Comparison of ENCODE assay signal across 7 cellular contexts in the genomic region with DNA sequence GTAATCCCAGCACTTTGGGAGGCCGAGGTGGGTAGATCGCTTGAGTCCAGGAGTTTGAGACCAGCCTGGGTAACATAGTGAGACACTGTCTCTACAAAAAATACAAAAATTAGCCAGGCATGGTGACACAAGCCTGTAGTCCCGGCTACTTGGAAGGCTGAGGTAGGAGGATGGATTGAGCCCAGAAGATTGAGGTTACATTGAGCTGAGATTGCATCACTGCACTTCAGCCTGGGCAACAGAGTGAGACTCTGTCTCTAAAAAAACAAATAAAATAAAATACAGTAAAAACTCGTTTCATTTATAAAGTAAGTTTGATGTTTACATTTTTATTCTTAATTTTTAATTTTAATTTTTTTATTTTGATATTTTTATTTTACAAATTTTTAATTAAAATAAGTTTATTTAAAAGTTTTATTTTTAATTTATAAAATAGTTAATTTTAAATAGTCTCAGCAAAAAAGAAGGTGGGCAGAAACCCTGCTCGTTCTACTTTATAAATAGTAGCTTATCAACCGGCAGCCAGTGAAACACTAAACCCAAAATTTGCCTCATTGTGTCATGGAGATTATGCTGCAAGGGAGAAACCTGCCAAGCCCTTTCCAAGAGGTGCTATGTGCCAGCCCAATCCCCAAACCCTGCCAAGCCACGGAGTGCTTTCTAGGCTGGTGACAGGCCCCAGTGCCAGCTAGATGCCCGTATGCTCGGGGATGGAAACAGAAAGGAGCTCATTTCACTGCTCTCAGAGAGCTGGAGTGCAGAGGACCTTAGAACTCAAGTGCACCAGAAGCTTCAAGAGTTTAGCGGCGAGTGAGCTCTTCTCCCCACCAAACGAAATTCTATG. TPM values are rescaled to one million over a fixed set of nuclear protein-coding genes. Genes with fewer than 3 reads are reported as not detected.
DNase-seq lines count a peak whose midpoint lies in the region; ATAC-seq, FAIRE-seq and TF ChIP-seq lines count a peak whose summit lies in the region.

No MANE protein-coding gene starts in this region.

- no peak overlapping the region for H3K27ac Mint-ChIP-seq in HFFc6

- peaks cover 89% of the 10 kb centered on the region for H3K4me1 Mint-ChIP-seq in activated T-cell treated with anti-CD3 and anti-CD28 coated beads, Interleukin-2, amount 50 U/mL, for 4 hours (ENCODE audit: low read depth)
- H3K4me1 Mint-ChIP-seq in HFFc6 (ENCODE audit: low read depth) = peaks cover 23% of the 10 kb centered on the region

- peak; percentile 52 to 64 for ATAC-seq in activated T-cell treated with anti-CD3 and anti-CD28 coated beads, Interleukin-2, amount 50 U/mL, for 4 hours

- intact Hi-C loops in kidney (cut with DNase I) = no loop called here

- DNase-seq in NCI-H1092 treated with DMSO at 0.1 percent for 48 hours (lab: John Stamatoyannopoulos, UW) (peak; percentile 91), kidney (no peak), superior temporal gyrus (ENCODE audit: extremely low spot score) (peak; percentile 87), ecto neural progenitor cell (ENCODE audit: low spot score) (no peak), HFFc6 (no peak), iPS-NIHi11 (ENCODE audit: low spot score) (no peak)
- peak; percentile 19 for DNase-seq in activated T-cell treated with anti-CD3 and anti-CD28 coated beads, Interleukin-2, amount 50 U/mL, for 4 hours

- no peaks in the 10 kb centered on the region for H3K9me3 Mint-ChIP-seq in activated T-cell treated with anti-CD3 and anti-CD28 coated beads, Interleukin-2, amount 50 U/mL, for 4 hours
- H3K9me3 Mint-ChIP-seq in HFFc6 = no peaks in the 10 kb centered on the region

- peaks cover 11% of the 10 kb centered on the region for H3K36me3 Mint-ChIP-seq in activated T-cell treated with anti-CD3 and anti-CD28 coated beads, Interleukin-2, amount 50 U/mL, for 4 hours (ENCODE audit: insufficient read depth)
- H3K36me3 Mint-ChIP-seq in HFFc6 (ENCODE audit: low read depth) = no peaks in the 10 kb centered on the region

- H3K4me1 ChIP-seq in kidney (ENCODE audit: control insufficient read depth in 1 of 2, insufficient read depth in 1 of 2, low read depth in 1 of 2, low read length in 2 of 2) = peaks cover 0 to 3% of the 10 kb centered on the region in 2 donors

- TF ChIP-seq CTCF in kidney (IDR thresholded peaks at IDR 0.05; ENCODE audit: borderline replicate concordance, extremely low read depth, insufficient read depth) (no peak), HFFc6 (IDR thresholded peaks at IDR 0.05) (no peak)

- H3K4me3 ChIP-seq in kidney (ENCODE audit: low read length in 2 of 2) = no peak overlapping the region

- H3K36me3 ChIP-seq in kidney (ENCODE audit: control insufficient read depth in 1 of 2, insufficient read depth in 2 of 2, low read length in 2 of 2) = no peaks in the 10 kb centered on the region

- FAIRE-seq in kidney (lab: Jason Lieb, UNC) = peak; percentile 66

- H3K9me3 ChIP-seq in kidney (ENCODE audit: control insufficient read depth in 1 of 2, low read length in 2 of 2) = no peaks in the 10 kb centered on the region

- H3K27ac ChIP-seq in kidney (ENCODE audit: low read depth in 2 of 2, low read length in 2 of 2) = no peak overlapping the region

- peak overlapping the region; percentile 50 for H3K4me3 Mint-ChIP-seq in activated T-cell treated with anti-CD3 and anti-CD28 coated beads, Interleukin-2, amount 50 U/mL, for 4 hours
- no peak overlapping the region for H3K4me3 Mint-ChIP-seq in HFFc6

- H3K27me3 Mint-ChIP-seq in activated T-cell treated with anti-CD3 and anti-CD28 coated beads, Interleukin-2, amount 50 U/mL, for 4 hours (ENCODE audit: low read depth) = no peaks in the 10 kb centered on the region
- H3K27me3 Mint-ChIP-seq in HFFc6 (ENCODE audit: insufficient read depth) = no peaks in the 10 kb centered on the region; the same call in 1 of the 2 replicates

- no peak overlapping the region for H3K9ac ChIP-seq in kidney (ENCODE audit: low read length in 2 of 2)

RNA-seq across cellular contexts. Expression of a gene that starts 38.9 kb away (rescaled TPM):
- total RNA-seq in activated T-cell treated with anti-CD3 and anti-CD28 coated beads, Interleukin-2, amount 50 U/mL, for 4 hours = 10 to 100 TPM; 18.0 to 21.5 (median 21.1) TPM
- 23.8 TPM for total RNA-seq in kidney
- polyA plus RNA-seq in kidney (ENCODE audit: insufficient read depth, low read depth, low replicate concordance) = 3.9 TPM
- 10 to 100 TPM; 16.4 to 28.1 (median 19.9) TPM for total RNA-seq in HFFc6 (2021; fragmentation: NEBNext Ultra II Directional; extraction: Animal tissue kit (Norgen Biotek cat#: 25700))

Comparison
In these comparisons a context has a peak if more than half of its experiments do, and no peak if none do; other contexts are left out.
1. DNase-seq: peak in NCI-H1092 treated with DMSO at 0.1 percent for 48 hours (single experiment), activated T-cell treated with anti-CD3 and anti-CD28 coated beads, Interleukin-2, amount 50 U/mL, for 4 hours (single experiment) and superior temporal gyrus (single experiment); none in kidney (single experiment), ecto neural progenitor cell (single experiment), HFFc6 (single experiment) and iPS-NIHi11 (single experiment).